17 cellular contexts compared by ENCODE assay signal in the genomic region with DNA sequence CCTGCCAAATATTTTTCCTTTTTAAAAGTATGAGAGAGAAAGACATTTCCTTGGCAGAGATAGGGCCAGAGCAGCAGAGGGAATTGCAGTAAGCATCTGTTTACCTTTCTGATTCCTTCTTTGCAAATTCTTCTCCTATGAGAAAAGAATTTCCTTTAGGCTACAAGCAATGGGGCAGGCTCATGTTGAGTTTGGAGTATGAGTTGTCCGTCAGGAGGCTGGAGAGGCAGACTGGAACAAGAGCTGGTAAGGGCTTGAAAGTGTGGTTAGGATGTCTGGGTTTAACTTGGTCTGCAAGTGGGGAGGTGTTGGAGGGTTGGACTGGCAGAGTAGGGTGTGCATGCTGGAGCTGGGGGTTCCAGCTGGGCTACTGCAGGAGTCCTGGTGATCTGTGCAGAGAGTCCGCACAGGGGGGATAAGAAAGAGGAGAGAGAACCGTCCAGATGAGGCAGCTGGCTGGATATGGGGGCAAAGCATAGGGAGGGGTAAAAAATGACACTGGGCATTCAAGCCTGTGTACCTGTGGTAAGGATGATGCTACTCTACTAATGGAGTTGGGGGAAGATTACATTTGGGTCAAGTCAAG. TPM values are rescaled to one million over a fixed set of nuclear protein-coding genes. Genes with fewer than 3 reads are reported as not detected.
DNase-seq lines count a peak whose midpoint lies in the region; ATAC-seq and TF ChIP-seq lines count a peak whose summit lies in the region.
"Had no signal": no experiment of that assay in that cellular context is flagged by ENCODE, and none has a peak within 500 bp of the region (broad histone marks: within the 10 kb centered on the region; RNA-seq: fewer than 3 reads in every experiment).

No MANE protein-coding gene starts in this region.

- H3K4me2 ChIP-seq in smooth muscle cell, result no peak overlapping the region
- H3K4me2 ChIP-seq: KMS-11 had no signal

- H4K20me1 ChIP-seq in smooth muscle cell (ENCODE audit: low read depth), result peaks cover 19% of the 10 kb centered on the region

- peaks cover 44% of the 10 kb centered on the region for H3K4me1 Mint-ChIP-seq in HFFc6 (ENCODE audit: low read depth)
- no peaks in the 10 kb centered on the region for H3K4me1 Mint-ChIP-seq in CD8-positive, alpha-beta memory T cell

- no peaks in the 10 kb centered on the region for H3K9me3 ChIP-seq in ascending aorta
- H3K9me3 ChIP-seq in smooth muscle cell (replicated peaks; ENCODE audit: low read depth), result no peaks in the 10 kb centered on the region
- no peaks in the 10 kb centered on the region for H3K9me3 ChIP-seq in CD8-positive, alpha-beta memory T cell (ENCODE audit: low read length)

- H3K4me3 Mint-ChIP-seq in HFFc6, result peak overlapping the region; percentile 59
- no peak overlapping the region for H3K4me3 Mint-ChIP-seq in CD8-positive, alpha-beta memory T cell
- H3K4me3 Mint-ChIP-seq: T-helper 1 cell treated with Interleukin-12 subunit alpha and Interleukin-12 subunit beta and Interleukin-4 antibody, amounts not matched to agents 30 μg/mL and 1 μg/mL, for 36 hours had no signal

- peak overlapping the region; percentile 66 for H3K27ac Mint-ChIP-seq in HFFc6
- no peak overlapping the region for H3K27ac Mint-ChIP-seq in CD8-positive, alpha-beta memory T cell
- H3K27ac Mint-ChIP-seq: T-helper 1 cell treated with Interleukin-12 subunit alpha and Interleukin-12 subunit beta and Interleukin-4 antibody, amounts not matched to agents 30 μg/mL and 1 μg/mL, for 36 hours had no signal

- intact Hi-C loops in ascending aorta (cut with DNase I) (no loop called here), dorsolateral prefrontal cortex (cut with DNase I) (no loop called here)

- WGBS in smooth muscle cell (ENCODE audit: low lambda C conversion rate), result 75% methylated on average over 3 of the region's 3 CpGs

- H3K9me3 Mint-ChIP-seq in HFFc6, result no peaks in the 10 kb centered on the region
- no peaks in the 10 kb centered on the region for H3K9me3 Mint-ChIP-seq in CD8-positive, alpha-beta memory T cell
- H3K9me3 Mint-ChIP-seq: T-helper 1 cell treated with Interleukin-12 subunit alpha and Interleukin-12 subunit beta and Interleukin-4 antibody, amounts not matched to agents 30 μg/mL and 1 μg/mL, for 36 hours had no signal

- H3K27ac ChIP-seq in ascending aorta (peak overlapping the region; percentile 56 to 67), smooth muscle cell (ENCODE audit: low read depth) (peak overlapping the region; percentile 44), dorsolateral prefrontal cortex (no peak overlapping the region)
- H3K27ac ChIP-seq in CD8-positive, alpha-beta memory T cell (ENCODE audit: low read depth, low read length), result no peak overlapping the region
- H3K27ac ChIP-seq: KMS-11 had no signal

- H3K9ac ChIP-seq in smooth muscle cell (ENCODE audit: low read depth), result no peak overlapping the region
- H3K9ac ChIP-seq: KMS-11 had no signal

- no peaks in the 10 kb centered on the region for H3K27me3 ChIP-seq in ascending aorta
- no peaks in the 10 kb centered on the region for H3K27me3 ChIP-seq in smooth muscle cell (ENCODE audit: low read depth)
- no peaks in the 10 kb centered on the region for H3K27me3 ChIP-seq in CD8-positive, alpha-beta memory T cell (ENCODE audit: insufficient read depth, low read length, poor library complexity, severe bottlenecking)
- H3K27me3 ChIP-seq in dorsolateral prefrontal cortex, result no peaks in the 10 kb centered on the region

- no peaks in the 10 kb centered on the region for H3F3A ChIP-seq in smooth muscle cell (ENCODE audit: low read depth)

- ATAC-seq in HG03432 (IDR thresholded peaks at IDR 0.05; ENCODE audit: unreplicated experiment), result no peak

- peak; percentile 62 for DNase-seq in HFFc6
- DNase-seq in ascending aorta (ENCODE audit: low spot score in 2 of 2), result peak in 1 of 2 donors; percentile 40
- peak; percentile 57 for DNase-seq in fibroblast of villous mesenchyme (ENCODE audit: low read depth)
- no peak for DNase-seq in smooth muscle cell (lab: John Stamatoyannopoulos, UW; ENCODE audit: unreplicated experiment)
- no peak for DNase-seq in CD8-positive, alpha-beta memory T cell
- no peak for DNase-seq in GM10248 (ENCODE audit: extremely low spot score)
- DNase-seq in dorsolateral prefrontal cortex, result no peak
- DNase-seq: activated CD4-positive, alpha-beta T cell treated with anti-CD3 and anti-CD28 coated beads for 4 hours; amygdala; effector CD8-positive, alpha-beta T cell; NCI-H1436; NCI-H526; retina; stimulated activated CD4-positive, alpha-beta T cell treated with anti-CD3 and anti-CD28 coated beads, Interleukin-2, amount 100 ng/mL, for 48 hours had no signal

- peaks cover 12% of the 10 kb centered on the region for H3K79me2 ChIP-seq in smooth muscle cell (ENCODE audit: low read depth)

- no peaks in the 10 kb centered on the region for H3K36me3 ChIP-seq in ascending aorta
- no peaks in the 10 kb centered on the region for H3K36me3 ChIP-seq in smooth muscle cell (ENCODE audit: low read depth)
- no peaks in the 10 kb centered on the region for H3K36me3 ChIP-seq in CD8-positive, alpha-beta memory T cell (ENCODE audit: insufficient read depth, low read length)

- POLR2A ChIA-PET in CD8-positive, alpha-beta memory T cell (lab: Charles Lee), result no interaction called here
- POLR2A ChIA-PET in GM10248 (lab: Yijun Ruan, JAX), result no interaction called here

- H3K36me3 Mint-ChIP-seq in HFFc6 (ENCODE audit: low read depth), result 0 out of 2 replicates have a peak, but pooled peaks cover 5% of the 10 kb centered on the region
- no peaks in the 10 kb centered on the region for H3K36me3 Mint-ChIP-seq in CD8-positive, alpha-beta memory T cell

- TF ChIP-seq CTCF in HFFc6 (IDR thresholded peaks at IDR 0.05) (no peak), ascending aorta (IDR thresholded peaks at IDR 0.05) (no peak), fibroblast of villous mesenchyme (IDR thresholded peaks at IDR 0.05; ENCODE audit: insufficient read depth, low read depth, low read length) (no peak), smooth muscle cell (IDR thresholded peaks at IDR 0.05; ENCODE audit: borderline replicate concordance, insufficient read depth, poor library complexity, severe bottlenecking) (no peak), GM10248 (IDR thresholded peaks at IDR 0.05; ENCODE audit: control extremely low read depth, extremely low read depth, low read depth, missing control alignments) (no peak), dorsolateral prefrontal cortex (IDR thresholded peaks at IDR 0.05 in 54 of 56, conservative IDR thresholded peaks at IDR 0.05 in 2 of 56; ENCODE audit: low read depth in 1 of 56, partially characterized antibody in 56 of 56) (no peak)

- H3K4me3 ChIP-seq in ascending aorta (no peak overlapping the region), fibroblast of villous mesenchyme (ENCODE audit: low read depth, low read length) (no peak overlapping the region), smooth muscle cell (no peak overlapping the region), dorsolateral prefrontal cortex (no peak overlapping the region)
- H3K4me3 ChIP-seq in CD8-positive, alpha-beta memory T cell (ENCODE audit: low read length), result no peak overlapping the region

- H3K4me1 ChIP-seq in ascending aorta (peaks cover 5 to 18% of the 10 kb centered on the region in 2 donors), smooth muscle cell (ENCODE audit: low read depth) (peaks cover 10% of the 10 kb centered on the region)
- H3K4me1 ChIP-seq in CD8-positive, alpha-beta memory T cell (ENCODE audit: insufficient read depth, low read length), result no peaks in the 10 kb centered on the region

- H3K27me3 Mint-ChIP-seq in HFFc6 (ENCODE audit: insufficient read depth), result no peaks in the 10 kb centered on the region
- H3K27me3 Mint-ChIP-seq in CD8-positive, alpha-beta memory T cell, result peaks cover 0 to 6% of the 10 kb centered on the region in 2 donors

- CTCF ChIA-PET in CD8-positive, alpha-beta memory T cell (lab: Charles Lee), result no interaction called here
- CTCF ChIA-PET in GM10248 (lab: Yijun Ruan, JAX), result no interaction called here

- H2AFZ ChIP-seq in smooth muscle cell (ENCODE audit: low read depth), result no peak overlapping the region

RNA-seq across cellular contexts. Expression of a gene that starts 19.7 kb away (rescaled TPM):
- 10 to 100 TPM in 2 of 6 experiments, 1 to 10 TPM in 4; 7.2 to 11.2 (median 9.4) TPM for total RNA-seq in HFFc6 (2021; fragmentation: NEBNext Ultra II Directional; extraction: Animal tissue kit (Norgen Biotek cat#: 25700))
- total RNA-seq in ascending aorta, result 3.7 TPM
- 7.7 and 8.6 TPM in 2 replicates for total RNA-seq in fibroblast of villous mesenchyme
- total RNA-seq in smooth muscle cell, result 24.9 and 36.9 TPM in 2 replicates
- polyA plus RNA-seq in smooth muscle cell, result 11.3 and 13.1 TPM in 2 replicates
- total RNA-seq in CD8-positive, alpha-beta memory T cell, result 10 to 100 TPM; 24.5 to 31.1 TPM
- polyA plus RNA-seq in CD8-positive, alpha-beta memory T cell, result 1.1 TPM
- 100 to 1,000 TPM in 20 of 120 experiments, 10 to 100 TPM in 100; 29.2 to 178 (median 80.7) TPM for total RNA-seq in dorsolateral prefrontal cortex

Comparison
In these comparisons a context has a peak if more than half of its experiments do, and no peak if none do; other contexts are left out.
1. DNase-seq: peak in HFFc6 (single experiment) and fibroblast of villous mesenchyme (single experiment); none in smooth muscle cell (single experiment), CD8-positive, alpha-beta memory T cell (0 of 5), GM10248 (single experiment) and dorsolateral prefrontal cortex (0 of 10).
2. H3K27ac ChIP-seq: peak in ascending aorta (2 of 2) and smooth muscle cell (single experiment); none in CD8-positive, alpha-beta memory T cell (single experiment) and dorsolateral prefrontal cortex (0 of 59).